ENCODE assay signal across 1 cellular context in genomic region chr2:88016086-88016947, GRCh38.
TF ChIP-seq lines count a peak whose summit lies in the region.

RNU2-63P (minus strand) TSS chr2:88016547.

TF ChIP-seq in K562, 482 proteins besides CTCF, POLR2A, EP300 and RAD21 (continued from another document and continues in another):
- TF ChIP-seq, protein P1, sequence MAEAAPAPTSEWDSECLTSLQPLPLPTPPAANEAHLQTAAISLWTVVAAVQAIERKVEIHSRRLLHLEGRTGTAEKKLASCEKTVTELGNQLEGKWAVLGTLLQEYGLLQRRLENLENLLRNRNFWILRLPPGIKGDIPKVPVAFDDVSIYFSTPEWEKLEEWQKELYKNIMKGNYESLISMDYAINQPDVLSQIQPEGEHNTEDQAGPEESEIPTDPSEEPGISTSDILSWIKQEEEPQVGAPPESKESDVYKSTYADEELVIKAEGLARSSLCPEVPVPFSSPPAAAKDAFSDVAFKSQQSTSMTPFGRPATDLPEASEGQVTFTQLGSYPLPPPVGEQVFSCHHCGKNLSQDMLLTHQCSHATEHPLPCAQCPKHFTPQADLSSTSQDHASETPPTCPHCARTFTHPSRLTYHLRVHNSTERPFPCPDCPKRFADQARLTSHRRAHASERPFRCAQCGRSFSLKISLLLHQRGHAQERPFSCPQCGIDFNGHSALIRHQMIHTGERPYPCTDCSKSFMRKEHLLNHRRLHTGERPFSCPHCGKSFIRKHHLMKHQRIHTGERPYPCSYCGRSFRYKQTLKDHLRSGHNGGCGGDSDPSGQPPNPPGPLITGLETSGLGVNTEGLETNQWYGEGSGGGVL (CRISPR knock-in tag; IDR thresholded peaks at IDR 0.05) = peak; percentile 54; the same call in 1 of the 2 replicates
- TF ChIP-seq ZNF449 (CRISPR knock-in tag; IDR thresholded peaks at IDR 0.05) = no peak
- no peak for TF ChIP-seq HNRNPLL (IDR thresholded peaks at IDR 0.05; ENCODE audit: low read depth, low read length, poor library complexity, severe bottlenecking)
- TF ChIP-seq TFAM (CRISPR knock-in tag; conservative IDR thresholded peaks at IDR 0.05) = no peak
- no peak for TF ChIP-seq RBBP5 (IDR thresholded peaks at IDR 0.05; ENCODE audit: borderline replicate concordance, insufficient read depth, low read length, poor library complexity, severe bottlenecking)
- peak; percentile 98 for TF ChIP-seq ZNF717 (CRISPR knock-in tag; IDR thresholded peaks at IDR 0.05)
- no peak for TF ChIP-seq MBD1 (CRISPR knock-in tag; IDR thresholded peaks at IDR 0.05)
- TF ChIP-seq ZZZ3 (IDR thresholded peaks at IDR 0.05) = no peak
- TF ChIP-seq MYBL2 (IDR thresholded peaks at IDR 0.05; ENCODE audit: low read depth) = no peak
- TF ChIP-seq MYBL2 (CRISPR knock-in tag; IDR thresholded peaks at IDR 0.05; ENCODE audit: borderline replicate concordance) = no peak
- no peak; the same call in 1 of the 2 replicates for TF ChIP-seq FOXK1 (CRISPR knock-in tag; IDR thresholded peaks at IDR 0.05; ENCODE audit: borderline replicate concordance)
- TF ChIP-seq THRAP3 (IDR thresholded peaks at IDR 0.05; ENCODE audit: borderline replicate concordance) = peak; percentile 98; the same call in 1 of the 2 replicates
- TF ChIP-seq, protein P2, sequence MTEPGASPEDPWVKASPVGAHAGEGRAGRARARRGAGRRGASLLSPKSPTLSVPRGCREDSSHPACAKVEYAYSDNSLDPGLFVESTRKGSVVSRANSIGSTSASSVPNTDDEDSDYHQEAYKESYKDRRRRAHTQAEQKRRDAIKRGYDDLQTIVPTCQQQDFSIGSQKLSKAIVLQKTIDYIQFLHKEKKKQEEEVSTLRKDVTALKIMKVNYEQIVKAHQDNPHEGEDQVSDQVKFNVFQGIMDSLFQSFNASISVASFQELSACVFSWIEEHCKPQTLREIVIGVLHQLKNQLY (CRISPR knock-in tag; conservative IDR thresholded peaks at IDR 0.05) = peak in 1 of 2 experiments; percentile 98; a peak in 3 of 4 replicates
- TF ChIP-seq, protein P3, sequence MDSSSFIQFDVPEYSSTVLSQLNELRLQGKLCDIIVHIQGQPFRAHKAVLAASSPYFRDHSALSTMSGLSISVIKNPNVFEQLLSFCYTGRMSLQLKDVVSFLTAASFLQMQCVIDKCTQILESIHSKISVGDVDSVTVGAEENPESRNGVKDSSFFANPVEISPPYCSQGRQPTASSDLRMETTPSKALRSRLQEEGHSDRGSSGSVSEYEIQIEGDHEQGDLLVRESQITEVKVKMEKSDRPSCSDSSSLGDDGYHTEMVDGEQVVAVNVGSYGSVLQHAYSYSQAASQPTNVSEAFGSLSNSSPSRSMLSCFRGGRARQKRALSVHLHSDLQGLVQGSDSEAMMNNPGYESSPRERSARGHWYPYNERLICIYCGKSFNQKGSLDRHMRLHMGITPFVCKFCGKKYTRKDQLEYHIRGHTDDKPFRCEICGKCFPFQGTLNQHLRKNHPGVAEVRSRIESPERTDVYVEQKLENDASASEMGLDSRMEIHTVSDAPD (CRISPR knock-in tag; IDR thresholded peaks at IDR 0.05) = peak; percentile 69; the same call in 1 of the 2 replicates
- TF ChIP-seq ZNF551 (CRISPR knock-in tag; IDR thresholded peaks at IDR 0.05) = peak; percentile 97
- peak; percentile 50; the same call in 1 of the 2 replicates for TF ChIP-seq E2F5 (CRISPR knock-in tag; IDR thresholded peaks at IDR 0.05)
- no peak for TF ChIP-seq GABPB1 (CRISPR knock-in tag; IDR thresholded peaks at IDR 0.05)
- peak; percentile 79; the same call in 1 of the 2 replicates for TF ChIP-seq ELK3 (CRISPR knock-in tag; IDR thresholded peaks at IDR 0.05)
- no peak for TF ChIP-seq NFE2L1 (tag; IDR thresholded peaks at IDR 0.05; ENCODE audit: borderline replicate concordance, low read depth)
- TF ChIP-seq ATF7 (IDR thresholded peaks at IDR 0.05) = peak; percentile 74; the same call in 1 of the 2 replicates
- peak; percentile 70 for TF ChIP-seq FOSL1 (tag; conservative IDR thresholded peaks at IDR 0.05)
- no peak for TF ChIP-seq CREB3 (tag; conservative IDR thresholded peaks at IDR 0.05; ENCODE audit: low read depth)
- TF ChIP-seq, protein P4, sequence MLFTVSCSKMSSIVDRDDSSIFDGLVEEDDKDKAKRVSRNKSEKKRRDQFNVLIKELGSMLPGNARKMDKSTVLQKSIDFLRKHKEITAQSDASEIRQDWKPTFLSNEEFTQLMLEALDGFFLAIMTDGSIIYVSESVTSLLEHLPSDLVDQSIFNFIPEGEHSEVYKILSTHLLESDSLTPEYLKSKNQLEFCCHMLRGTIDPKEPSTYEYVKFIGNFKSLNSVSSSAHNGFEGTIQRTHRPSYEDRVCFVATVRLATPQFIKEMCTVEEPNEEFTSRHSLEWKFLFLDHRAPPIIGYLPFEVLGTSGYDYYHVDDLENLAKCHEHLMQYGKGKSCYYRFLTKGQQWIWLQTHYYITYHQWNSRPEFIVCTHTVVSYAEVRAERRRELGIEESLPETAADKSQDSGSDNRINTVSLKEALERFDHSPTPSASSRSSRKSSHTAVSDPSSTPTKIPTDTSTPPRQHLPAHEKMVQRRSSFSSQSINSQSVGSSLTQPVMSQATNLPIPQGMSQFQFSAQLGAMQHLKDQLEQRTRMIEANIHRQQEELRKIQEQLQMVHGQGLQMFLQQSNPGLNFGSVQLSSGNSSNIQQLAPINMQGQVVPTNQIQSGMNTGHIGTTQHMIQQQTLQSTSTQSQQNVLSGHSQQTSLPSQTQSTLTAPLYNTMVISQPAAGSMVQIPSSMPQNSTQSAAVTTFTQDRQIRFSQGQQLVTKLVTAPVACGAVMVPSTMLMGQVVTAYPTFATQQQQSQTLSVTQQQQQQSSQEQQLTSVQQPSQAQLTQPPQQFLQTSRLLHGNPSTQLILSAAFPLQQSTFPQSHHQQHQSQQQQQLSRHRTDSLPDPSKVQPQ (CRISPR knock-in tag; IDR thresholded peaks at IDR 0.05; ENCODE audit: borderline replicate concordance) = no peak
- TF ChIP-seq ESRRB (CRISPR knock-in tag; IDR thresholded peaks at IDR 0.05; ENCODE audit: borderline replicate concordance) = peak; percentile 95
- TF ChIP-seq SMARCA4 (IDR thresholded peaks at IDR 0.05) = no peak
- TF ChIP-seq MCM5 (IDR thresholded peaks at IDR 0.05; ENCODE audit: low read depth) = no peak
- peak; percentile 99 for TF ChIP-seq POLR2AphosphoS2 (IDR thresholded peaks at IDR 0.05; ENCODE audit: low read length)
- TF ChIP-seq CCNT2 (IDR thresholded peaks at IDR 0.05; ENCODE audit: borderline replicate concordance, extremely low read depth, insufficient read length, low read depth, low read length) = peak; percentile 76
- TF ChIP-seq ZNF354B (CRISPR knock-in tag; IDR thresholded peaks at IDR 0.05) = peak; percentile 75
- peak; percentile 91 for TF ChIP-seq ZC3H4 (CRISPR knock-in tag; IDR thresholded peaks at IDR 0.05; ENCODE audit: borderline replicate concordance)
- peak; percentile 18; the same call in 1 of the 2 replicates for TF ChIP-seq ZSCAN29 (IDR thresholded peaks at IDR 0.05)
- peak; percentile 97 for TF ChIP-seq LCOR (CRISPR knock-in tag; IDR thresholded peaks at IDR 0.05)
- peak; percentile 73; the same call in 1 of the 2 replicates for TF ChIP-seq ETV5 (CRISPR knock-in tag; IDR thresholded peaks at IDR 0.05; ENCODE audit: low read depth)
- no peak for TF ChIP-seq BRD9 (IDR thresholded peaks at IDR 0.05; ENCODE audit: low read depth, partially characterized antibody)
- TF ChIP-seq CHAMP1 (IDR thresholded peaks at IDR 0.05) = no peak
- TF ChIP-seq, protein P5, sequence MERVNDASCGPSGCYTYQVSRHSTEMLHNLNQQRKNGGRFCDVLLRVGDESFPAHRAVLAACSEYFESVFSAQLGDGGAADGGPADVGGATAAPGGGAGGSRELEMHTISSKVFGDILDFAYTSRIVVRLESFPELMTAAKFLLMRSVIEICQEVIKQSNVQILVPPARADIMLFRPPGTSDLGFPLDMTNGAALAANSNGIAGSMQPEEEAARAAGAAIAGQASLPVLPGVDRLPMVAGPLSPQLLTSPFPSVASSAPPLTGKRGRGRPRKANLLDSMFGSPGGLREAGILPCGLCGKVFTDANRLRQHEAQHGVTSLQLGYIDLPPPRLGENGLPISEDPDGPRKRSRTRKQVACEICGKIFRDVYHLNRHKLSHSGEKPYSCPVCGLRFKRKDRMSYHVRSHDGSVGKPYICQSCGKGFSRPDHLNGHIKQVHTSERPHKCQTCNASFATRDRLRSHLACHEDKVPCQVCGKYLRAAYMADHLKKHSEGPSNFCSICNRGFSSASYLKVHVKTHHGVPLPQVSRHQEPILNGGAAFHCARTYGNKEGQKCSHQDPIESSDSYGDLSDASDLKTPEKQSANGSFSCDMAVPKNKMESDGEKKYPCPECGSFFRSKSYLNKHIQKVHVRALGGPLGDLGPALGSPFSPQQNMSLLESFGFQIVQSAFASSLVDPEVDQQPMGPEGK (CRISPR knock-in tag; IDR thresholded peaks at IDR 0.05; ENCODE audit: borderline replicate concordance) = peak; percentile 95; the same call in 1 of the 2 replicates
- peak; percentile 66 to 73; a peak in 3 of 4 replicates for TF ChIP-seq KDM1A (IDR thresholded peaks at IDR 0.05)
- TF ChIP-seq PML (IDR thresholded peaks at IDR 0.05; ENCODE audit: low read length) = peak; percentile 100
- no peak for TF ChIP-seq ZKSCAN3 (CRISPR knock-in tag; IDR thresholded peaks at IDR 0.05)
